ENCODE assay signal across 8 cellular contexts in the genomic region with DNA sequence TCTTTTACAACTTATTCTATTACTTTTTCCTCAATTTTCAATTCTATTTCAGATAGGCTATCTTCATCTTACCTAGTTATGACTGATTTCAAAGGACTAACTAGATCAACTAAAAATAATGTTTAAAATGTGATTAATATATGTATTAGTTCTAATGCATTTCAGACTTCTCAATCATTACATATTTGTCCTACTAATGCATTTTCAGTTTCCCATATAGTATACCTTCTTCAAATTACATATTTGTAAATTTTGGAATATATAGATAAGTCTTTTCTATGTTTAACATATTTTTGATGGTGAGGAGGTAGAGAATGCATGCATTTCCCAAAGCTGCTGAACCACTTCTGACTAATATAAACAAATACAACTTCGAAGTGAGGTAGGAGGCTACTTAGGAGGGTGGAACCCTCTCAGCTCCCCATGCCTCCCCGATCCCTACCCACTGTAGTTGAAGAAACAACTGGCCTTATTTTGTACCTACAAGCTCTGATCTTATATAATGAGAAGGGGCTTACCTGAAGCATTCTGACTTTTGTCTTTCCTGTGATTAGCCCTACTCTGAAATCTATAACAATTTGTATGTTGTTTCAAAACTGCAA. TPM values are rescaled to one million over a fixed set of nuclear protein-coding genes. Genes with fewer than 3 reads are reported as not detected.
DNase-seq lines count a peak whose midpoint lies in the region; ATAC-seq and TF ChIP-seq lines count a peak whose summit lies in the region.

No MANE protein-coding gene starts in this region.

- no peaks in the 10 kb centered on the region for H3K9me3 ChIP-seq in BLaER1
- H3K9me3 ChIP-seq in mammary epithelial cell (replicated peaks; ENCODE audit: insufficient read depth, low read length): no peaks in the 10 kb centered on the region
- H3K9me3 ChIP-seq in Peyer's patch: no peaks in the 10 kb centered on the region

- TF ChIP-seq CTCF in HL-60 (IDR thresholded peaks at IDR 0.05; ENCODE audit: insufficient read depth, low read length) (no peak), mammary epithelial cell (conservative IDR thresholded peaks at IDR 0.05 in 1 of 2, IDR thresholded peaks at IDR 0.05 in 1 of 2; ENCODE audit: extremely low read depth in 1 of 2, insufficient read depth in 1 of 2, low read depth in 1 of 2, low read length in 2 of 2) (no peak), natural killer cell (IDR thresholded peaks at IDR 0.05) (no peak), Peyer's patch (IDR thresholded peaks at IDR 0.05) (no peak)

- peaks cover 8% of the 10 kb centered on the region for H3K36me3 ChIP-seq in BLaER1
- H3K36me3 ChIP-seq in mammary epithelial cell (ENCODE audit: insufficient read depth, low read length): peaks cover 4% of the 10 kb centered on the region
- peaks cover 0 to 8% (median 0%) of the 10 kb centered on the region in 3 donors for H3K36me3 ChIP-seq in Peyer's patch

- H2AFZ ChIP-seq in mammary epithelial cell (ENCODE audit: low read depth, low read length): no peak overlapping the region

- peaks cover 21% of the 10 kb centered on the region for H3K4me1 ChIP-seq in BLaER1
- peaks cover 19% of the 10 kb centered on the region for H3K4me1 ChIP-seq in mammary epithelial cell (ENCODE audit: insufficient read depth, low read length)
- peaks cover 0 to 26% (median 8%) of the 10 kb centered on the region in 4 donors for H3K4me1 ChIP-seq in Peyer's patch

- no peaks in the 10 kb centered on the region for H4K20me1 ChIP-seq in BLaER1
- H4K20me1 ChIP-seq in mammary epithelial cell (ENCODE audit: insufficient read depth, low read length): no peaks in the 10 kb centered on the region

- dilution Hi-C loops in mammary epithelial cell (cut with HindIII; ENCODE audit: low sequenced_read_pairs): no loop called here

- DNase-seq in HL-60 (ENCODE audit: low read depth in 1 of 2, low spot score in 1 of 2) (no peak), mammary epithelial cell (peak; percentile 11), natural killer cell (no peak), amygdala (lab: John Stamatoyannopoulos, UW) (no peak), mucosa of gallbladder (ENCODE audit: low spot score) (no peak), Peyer's patch (no peak), NCI-H2227 treated with DMSO at 0.1 percent for 48 hours (lab: John Stamatoyannopoulos, UW) (no peak)

- H3K4me3 ChIP-seq in BLaER1 (peak overlapping the region; percentile 85; the same call in 1 of the 2 replicates), HL-60 (replicated peaks; ENCODE audit: insufficient read depth, low read length) (peak overlapping the region; percentile 95; the same call in 1 of the 2 replicates), mammary epithelial cell (replicated peaks in 1 of 3; ENCODE audit: insufficient read depth in 1 of 3, low read depth in 2 of 3, low read length in 3 of 3) (peak overlapping the region in 2 of 3 experiments; percentile 79 to 89), Peyer's patch (peak overlapping the region in 2 of 4 donors; percentile 80)

- no peaks in the 10 kb centered on the region for H3K9me3 Mint-ChIP-seq in natural killer cell

- CTCF ChIA-PET in mammary epithelial cell (lab: Charles Lee; ENCODE audit: low non-redundant PET): no interaction called here

- BruUV-seq in mammary epithelial cell (replicated peaks; lab: Mats Ljungman, UMichigan): no TSS peak

- H3K36me3 Mint-ChIP-seq in natural killer cell: no peaks in the 10 kb centered on the region

- no peak for ATAC-seq in natural killer cell

- intact Hi-C loops in mammary epithelial cell (cut with micrococcal nuclease): loop anchor here (5.0 kb wide), 1 partner anchor 183 kb away; the partner anchor contains the start of gene NIBAN1
- intact Hi-C loops in natural killer cell (cut with micrococcal nuclease): loop anchor here (5.0 to 10.0 kb wide), 3 partner anchors 183 to 540 kb away; partner anchors contain the start of gene NIBAN1

- peaks cover 27 to 37% of the 10 kb centered on the region in 2 donors for H3K4me1 Mint-ChIP-seq in natural killer cell

- 27% methylated on average over 2 of the region's 2 CpGs for WGBS in mammary epithelial cell (ENCODE audit: low coverage, missing lambda C conversion rate)

- H3K27ac Mint-ChIP-seq in natural killer cell: peak overlapping the region; percentile 95 to 99

- H3K9ac ChIP-seq in BLaER1 (no peak overlapping the region), mammary epithelial cell (ENCODE audit: insufficient read depth, low read length) (no peak overlapping the region)

- no peaks in the 10 kb centered on the region for H3K27me3 Mint-ChIP-seq in natural killer cell (ENCODE audit: low read depth in 2 of 2)

- H3K4me2 ChIP-seq in BLaER1 (peak overlapping the region; percentile 81), mammary epithelial cell (ENCODE audit: insufficient read depth, low read depth, low read length) (peak overlapping the region; percentile 87)

- H3K27ac ChIP-seq in BLaER1 (no peak overlapping the region), HL-60 (replicated peaks) (peak overlapping the region; percentile 96), mammary epithelial cell (ENCODE audit: insufficient read depth, low read depth, low read length) (peak overlapping the region; percentile 75), Peyer's patch (peak overlapping the region in 1 of 4 donors; percentile 98)

- peaks cover 22% of the 10 kb centered on the region for H3K79me2 ChIP-seq in mammary epithelial cell (ENCODE audit: insufficient read depth, low read length)

- H3K27me3 ChIP-seq in BLaER1 (no peaks in the 10 kb centered on the region), HL-60 (ENCODE audit: insufficient read depth, poor library complexity, severe bottlenecking) (no peaks in the 10 kb centered on the region), mammary epithelial cell (ENCODE audit: insufficient read depth, low read length) (no peaks in the 10 kb centered on the region), Peyer's patch (no peaks in the 10 kb centered on the region)

- H3K4me3 Mint-ChIP-seq in natural killer cell: no peak overlapping the region

- in situ Hi-C loops in mammary epithelial cell (cut with MboI; ENCODE audit: low sequenced_read_pairs in 2 of 2): loop anchor here (25.0 kb wide), 1 partner anchor 343 kb away; no protein-coding TSS in a partner anchor

- TF ChIP-seq POLR2A in Peyer's patch (IDR thresholded peaks at IDR 0.05): no peak

RNA-seq across cellular contexts. Expression of gene TRMT1L, which starts 1.7 kb away (rescaled TPM):
- total RNA-seq in mammary epithelial cell (10 to 100 TPM; 17.0 to 23.0 TPM), natural killer cell (1 to 10 TPM; 4.4 to 8.2 (median 4.9) TPM), mucosa of gallbladder (23.9 TPM), Peyer's patch (10 to 100 TPM in 3 of 4 donors, 1 to 10 TPM in 1; 8.4 to 14.9 (median 13.7) TPM)
- polyA plus RNA-seq in mammary epithelial cell: 17.1 TPM
- 141 TPM for polyA minus RNA-seq in mammary epithelial cell

RNA-seq across cellular contexts. Expression of gene SWT1, which starts 2.0 kb away (rescaled TPM):
- total RNA-seq in mammary epithelial cell (1 to 10 TPM; 2.4 to 4.8 TPM), natural killer cell (1 to 10 TPM; 4.0 to 5.3 (median 5.1) TPM), mucosa of gallbladder (5.6 TPM), Peyer's patch (10 to 100 TPM in 2 of 4 donors, 1 to 10 TPM in 2; 6.0 to 21.5 (median 8.6) TPM)
- polyA plus RNA-seq in mammary epithelial cell: 0.54 TPM
- polyA minus RNA-seq in mammary epithelial cell: not detected
